In genomic region chr10:3926268-3926667, GRCh38 we compare ENCODE assay signal across 21 cellular contexts.
DNase-seq lines count a peak whose midpoint lies in the region; ATAC-seq lines count a peak whose summit lies in the region.
"Had no signal": no experiment of that assay in that cellular context is flagged by ENCODE, and none has a peak within 500 bp of the region (broad histone marks: within the 10 kb centered on the region; RNA-seq: fewer than 3 reads in every experiment).

No MANE protein-coding gene starts in this region.

- no peak overlapping the region for H3K27ac Mint-ChIP-seq in CD8-positive, alpha-beta memory T cell
- H3K27ac Mint-ChIP-seq in activated T-helper 2 cell treated with anti-CD3 and anti-CD28 coated beads, Interferon-gamma antibody, Interleukin-2, Interleukin-4, amounts not matched to agents 10 μg/mL and 5 μg/mL and 100 μg/mL, durations not matched to agents 14 hours and 24 hours and 36 hours: peak overlapping the region; percentile 60
- H3K27ac Mint-ChIP-seq in activated T-helper 1 cell treated with anti-CD3 and anti-CD28 coated beads, Interleukin-12 subunit alpha, Interleukin-12 subunit beta, Interleukin-2, Interleukin-4 antibody, amounts not matched to agents 30 ng/mL and 10 ng/mL and 1 ng/mL, durations not matched to agents 14 hours and 24 hours and 36 hours: no peak overlapping the region
- H3K27ac Mint-ChIP-seq: activated naive CD4-positive, alpha-beta T cell treated with anti-CD3 and anti-CD28 coated beads, Interleukin-2, amount 10 ng/mL, durations not matched to agents 7 days and 5 days; B cell had no signal

- H3K4me1 ChIP-seq in CD8-positive, alpha-beta memory T cell (ENCODE audit: insufficient read depth, low read length): no peaks in the 10 kb centered on the region
- H3K4me1 ChIP-seq: left lung had no signal

- no peaks in the 10 kb centered on the region for H3K9me3 Mint-ChIP-seq in CD8-positive, alpha-beta memory T cell
- H3K9me3 Mint-ChIP-seq in activated T-helper 2 cell treated with anti-CD3 and anti-CD28 coated beads, Interferon-gamma antibody, Interleukin-2, Interleukin-4, amounts not matched to agents 10 μg/mL and 5 μg/mL and 100 μg/mL, durations not matched to agents 14 hours and 24 hours and 36 hours: peaks cover 4% of the 10 kb centered on the region
- peaks cover 4% of the 10 kb centered on the region for H3K9me3 Mint-ChIP-seq in activated T-helper 1 cell treated with anti-CD3 and anti-CD28 coated beads, Interleukin-12 subunit alpha, Interleukin-12 subunit beta, Interleukin-2, Interleukin-4 antibody, amounts not matched to agents 30 ng/mL and 10 ng/mL and 1 ng/mL, durations not matched to agents 14 hours and 24 hours and 36 hours

- H3K36me3 Mint-ChIP-seq in CD8-positive, alpha-beta memory T cell: no peaks in the 10 kb centered on the region
- no peaks in the 10 kb centered on the region for H3K36me3 Mint-ChIP-seq in activated T-helper 2 cell treated with anti-CD3 and anti-CD28 coated beads, Interferon-gamma antibody, Interleukin-2, Interleukin-4, amounts not matched to agents 10 μg/mL and 5 μg/mL and 100 μg/mL, durations not matched to agents 14 hours and 24 hours and 36 hours (ENCODE audit: low read depth)
- H3K36me3 Mint-ChIP-seq in activated T-helper 1 cell treated with anti-CD3 and anti-CD28 coated beads, Interleukin-12 subunit alpha, Interleukin-12 subunit beta, Interleukin-2, Interleukin-4 antibody, amounts not matched to agents 30 ng/mL and 10 ng/mL and 1 ng/mL, durations not matched to agents 14 hours and 24 hours and 36 hours (ENCODE audit: low read depth): no peaks in the 10 kb centered on the region
- H3K36me3 Mint-ChIP-seq: activated naive CD4-positive, alpha-beta T cell treated with anti-CD3 and anti-CD28 coated beads, Interleukin-2, amount 10 ng/mL, durations not matched to agents 7 days and 5 days had no signal

- no peaks in the 10 kb centered on the region for H3K9me3 ChIP-seq in CD8-positive, alpha-beta memory T cell (ENCODE audit: low read length)
- H3K9me3 ChIP-seq: left lung, mucosa of descending colon, right atrium auricular region, stomach had no signal

- no peak overlapping the region for H3K4me3 ChIP-seq in CD8-positive, alpha-beta memory T cell (ENCODE audit: low read length)
- H3K4me3 ChIP-seq: left lung, mucosa of descending colon, right atrium auricular region, stomach had no signal

- POLR2A ChIA-PET in CD8-positive, alpha-beta memory T cell (lab: Charles Lee): no interaction called here

- CTCF ChIA-PET in CD8-positive, alpha-beta memory T cell (lab: Charles Lee): no interaction called here

- H3K27me3 Mint-ChIP-seq in CD8-positive, alpha-beta memory T cell: peaks cover 0 to 3% of the 10 kb centered on the region in 2 donors
- H3K27me3 Mint-ChIP-seq in activated T-helper 2 cell treated with anti-CD3 and anti-CD28 coated beads, Interferon-gamma antibody, Interleukin-2, Interleukin-4, amounts not matched to agents 10 μg/mL and 5 μg/mL and 100 μg/mL, durations not matched to agents 14 hours and 24 hours and 36 hours (ENCODE audit: low read depth): no peaks in the 10 kb centered on the region
- no peaks in the 10 kb centered on the region for H3K27me3 Mint-ChIP-seq in activated T-helper 1 cell treated with anti-CD3 and anti-CD28 coated beads, Interleukin-12 subunit alpha, Interleukin-12 subunit beta, Interleukin-2, Interleukin-4 antibody, amounts not matched to agents 30 ng/mL and 10 ng/mL and 1 ng/mL, durations not matched to agents 14 hours and 24 hours and 36 hours (ENCODE audit: insufficient read depth)
- H3K27me3 Mint-ChIP-seq: activated naive CD4-positive, alpha-beta T cell treated with anti-CD3 and anti-CD28 coated beads, Interleukin-2, amount 10 ng/mL, durations not matched to agents 7 days and 5 days; B cell had no signal

- no peaks in the 10 kb centered on the region for H3K27me3 ChIP-seq in CD8-positive, alpha-beta memory T cell (ENCODE audit: insufficient read depth, low read length, poor library complexity, severe bottlenecking)
- H3K27me3 ChIP-seq: left lung, right atrium auricular region, stomach had no signal

- H3K27ac ChIP-seq in CD8-positive, alpha-beta memory T cell (ENCODE audit: low read depth, low read length): peak overlapping the region; percentile 26
- H3K27ac ChIP-seq: HL-60, left lung, right atrium auricular region, stomach had no signal

- DNase-seq in CD8-positive, alpha-beta memory T cell: no peak
- DNase-seq in LHCN-M2 (ENCODE audit: low read depth) (peak; percentile 34), myocyte (ENCODE audit: low read depth) (peak; percentile 41), left lobe of liver (ENCODE audit: low spot score) (no peak)
- no peak for DNase-seq in activated T-helper 2 cell treated with anti-CD3 and anti-CD28 coated beads, Interferon-gamma antibody, Interleukin-2, Interleukin-4, amounts not matched to agents 10 μg/mL and 5 μg/mL and 100 μg/mL, durations not matched to agents 14 hours and 24 hours and 36 hours (ENCODE audit: low spot score)
- DNase-seq in activated T-helper 1 cell treated with anti-CD3 and anti-CD28 coated beads, Interleukin-12 subunit alpha, Interleukin-12 subunit beta, Interleukin-2, Interleukin-4 antibody, amounts not matched to agents 30 ng/mL and 10 ng/mL and 1 ng/mL, durations not matched to agents 14 hours and 24 hours and 36 hours (ENCODE audit: low spot score): no peak
- DNase-seq: activated CD4-positive, CD25-positive, alpha-beta regulatory T cell treated with anti-CD3 and anti-CD28 coated beads, Interleukin-2, amount 50 U/mL, for 72 hours; activated CD8-positive, alpha-beta memory T cell treated with anti-CD3 and anti-CD28 coated beads, Interleukin-2, amount 50 U/mL, for 4 hours; activated naive CD4-positive, alpha-beta T cell treated with anti-CD3 and anti-CD28 coated beads, Interleukin-2, amount 10 ng/mL, durations not matched to agents 7 days and 5 days; left lung; mucosa of descending colon; MV-4-11; NCI-H2171; occipital lobe; stomach had no signal

- ATAC-seq in GM18867 (IDR thresholded peaks at IDR 0.05; ENCODE audit: unreplicated experiment): no peak
- ATAC-seq in left lobe of liver: no peak
- ATAC-seq: esophagus mucosa, HCT116 had no signal

- intact Hi-C loops in activated T-helper 2 cell treated with anti-CD3 and anti-CD28 coated beads, Interferon-gamma antibody, Interleukin-2, Interleukin-4, amounts not matched to agents 10 μg/mL and 5 μg/mL and 100 μg/mL, durations not matched to agents 14 hours and 24 hours and 36 hours (cut with micrococcal nuclease): no loop called here
- intact Hi-C loops in activated T-helper 1 cell treated with anti-CD3 and anti-CD28 coated beads, Interleukin-12 subunit alpha, Interleukin-12 subunit beta, Interleukin-2, Interleukin-4 antibody, amounts not matched to agents 30 ng/mL and 10 ng/mL and 1 ng/mL, durations not matched to agents 14 hours and 24 hours and 36 hours (cut with micrococcal nuclease): no loop called here

- no peak overlapping the region for H3K4me3 Mint-ChIP-seq in CD8-positive, alpha-beta memory T cell
- H3K4me3 Mint-ChIP-seq in activated T-helper 2 cell treated with anti-CD3 and anti-CD28 coated beads, Interferon-gamma antibody, Interleukin-2, Interleukin-4, amounts not matched to agents 10 μg/mL and 5 μg/mL and 100 μg/mL, durations not matched to agents 14 hours and 24 hours and 36 hours (ENCODE audit: low read depth): no peak overlapping the region
- H3K4me3 Mint-ChIP-seq in activated T-helper 1 cell treated with anti-CD3 and anti-CD28 coated beads, Interleukin-12 subunit alpha, Interleukin-12 subunit beta, Interleukin-2, Interleukin-4 antibody, amounts not matched to agents 30 ng/mL and 10 ng/mL and 1 ng/mL, durations not matched to agents 14 hours and 24 hours and 36 hours: no peak overlapping the region
- H3K4me3 Mint-ChIP-seq: activated naive CD4-positive, alpha-beta T cell treated with anti-CD3 and anti-CD28 coated beads, Interleukin-2, amount 10 ng/mL, durations not matched to agents 7 days and 5 days; B cell had no signal

- peaks cover 0 to 5% (median 4%) of the 10 kb centered on the region in 3 donors for H3K4me1 Mint-ChIP-seq in CD8-positive, alpha-beta memory T cell
- H3K4me1 Mint-ChIP-seq in activated T-helper 2 cell treated with anti-CD3 and anti-CD28 coated beads, Interferon-gamma antibody, Interleukin-2, Interleukin-4, amounts not matched to agents 10 μg/mL and 5 μg/mL and 100 μg/mL, durations not matched to agents 14 hours and 24 hours and 36 hours (ENCODE audit: low read depth): peaks cover 27% of the 10 kb centered on the region
- H3K4me1 Mint-ChIP-seq in activated T-helper 1 cell treated with anti-CD3 and anti-CD28 coated beads, Interleukin-12 subunit alpha, Interleukin-12 subunit beta, Interleukin-2, Interleukin-4 antibody, amounts not matched to agents 30 ng/mL and 10 ng/mL and 1 ng/mL, durations not matched to agents 14 hours and 24 hours and 36 hours (ENCODE audit: low read depth): peaks cover 24% of the 10 kb centered on the region
- H3K4me1 Mint-ChIP-seq: activated naive CD4-positive, alpha-beta T cell treated with anti-CD3 and anti-CD28 coated beads, Interleukin-2, amount 10 ng/mL, durations not matched to agents 7 days and 5 days; B cell had no signal

- H3K36me3 ChIP-seq in CD8-positive, alpha-beta memory T cell (ENCODE audit: insufficient read depth, low read length): no peaks in the 10 kb centered on the region
- H3K36me3 ChIP-seq: left lung, right atrium auricular region, stomach had no signal

Comparison
In these comparisons a context has a peak if more than half of its experiments do, and no peak if none do; other contexts are left out.
1. DNase-seq: peak in LHCN-M2 (single experiment) and myocyte (single experiment); none in CD8-positive, alpha-beta memory T cell (0 of 5), activated T-helper 2 cell treated with anti-CD3 and anti-CD28 coated beads, Interferon-gamma antibody, Interleukin-2, Interleukin-4, amounts not matched to agents 10 μg/mL and 5 μg/mL and 100 μg/mL, durations not matched to agents 14 hours and 24 hours and 36 hours (single experiment), activated T-helper 1 cell treated with anti-CD3 and anti-CD28 coated beads, Interleukin-12 subunit alpha, Interleukin-12 subunit beta, Interleukin-2, Interleukin-4 antibody, amounts not matched to agents 30 ng/mL and 10 ng/mL and 1 ng/mL, durations not matched to agents 14 hours and 24 hours and 36 hours (single experiment) and left lobe of liver (single experiment).